ENCODE assay signal across 1 cellular context in genomic region chr2:100291152-100291970, GRCh38.
TF ChIP-seq lines count a peak whose summit lies in the region.

No MANE protein-coding gene starts in this region.

TF ChIP-seq in K562, 482 proteins besides CTCF, POLR2A, EP300 and RAD21 (continued from another document and continues in another):
- TF ChIP-seq CHD7 (IDR thresholded peaks at IDR 0.05; ENCODE audit: low read depth, low read length) (no peak), SREBF1 (IDR thresholded peaks at IDR 0.05; ENCODE audit: borderline replicate concordance, low read depth, low read length) (no peak), ZC3H4 (CRISPR knock-in tag; IDR thresholded peaks at IDR 0.05; ENCODE audit: borderline replicate concordance) (no peak), MCM7 (IDR thresholded peaks at IDR 0.05) (no peak), MAFK (IDR thresholded peaks at IDR 0.05; ENCODE audit: low read length) (peak; percentile 77), MYNN (IDR thresholded peaks at IDR 0.05) (peak; percentile 90), MYNN (CRISPR knock-in tag; IDR thresholded peaks at IDR 0.05) (no peak), HLTF (IDR thresholded peaks at IDR 0.05) (no peak), CUX1 (CRISPR knock-in tag; IDR thresholded peaks at IDR 0.05) (peak; percentile 3; the same call in 1 of the 2 replicates), MTA3 (IDR thresholded peaks at IDR 0.05; ENCODE audit: borderline replicate concordance) (peak; percentile 87; the same call in 1 of the 2 replicates), FOXO4 (CRISPR knock-in tag; IDR thresholded peaks at IDR 0.05) (no peak), ILF3 (IDR thresholded peaks at IDR 0.05; ENCODE audit: borderline replicate concordance) (no peak), MAX (CRISPR knock-in tag; IDR thresholded peaks at IDR 0.05) (peak; percentile 2), PCBP2 (IDR thresholded peaks at IDR 0.05; ENCODE audit: low read depth, low read length, poor library complexity, severe bottlenecking) (no peak), CREBBP (IDR thresholded peaks at IDR 0.05; ENCODE audit: low read depth, low read length) (no peak), JUN (IDR thresholded peaks at IDR 0.05; ENCODE audit: borderline replicate concordance, low read depth, low read length) (peak; percentile 99), JUN (CRISPR knock-in tag; IDR thresholded peaks at IDR 0.05; ENCODE audit: borderline replicate concordance) (peak; percentile 90), NCOA2 (IDR thresholded peaks at IDR 0.05; ENCODE audit: partially characterized antibody in 2 of 2) (peak in 1 of 2 experiments; percentile 50), ZNF740 (CRISPR knock-in tag; IDR thresholded peaks at IDR 0.05) (no peak), ZNF740 (tag; IDR thresholded peaks at IDR 0.05) (no peak), CHCHD3 (CRISPR knock-in tag; IDR thresholded peaks at IDR 0.05) (no peak), HSF4 (CRISPR knock-in tag; IDR thresholded peaks at IDR 0.05; ENCODE audit: borderline replicate concordance) (no peak), ZNF239 (CRISPR knock-in tag; IDR thresholded peaks at IDR 0.05) (no peak; the same call in 1 of the 2 replicates), ARID3B (CRISPR knock-in tag; IDR thresholded peaks at IDR 0.05; ENCODE audit: borderline replicate concordance) (no peak), ZNF699 (CRISPR knock-in tag; IDR thresholded peaks at IDR 0.05; ENCODE audit: insufficient replicate concordance) (no peak), ZNF586 (CRISPR knock-in tag; conservative IDR thresholded peaks at IDR 0.05) (no peak), ZFP1 (CRISPR knock-in tag; IDR thresholded peaks at IDR 0.05) (no peak)
- TF ChIP-seq, protein P1, sequence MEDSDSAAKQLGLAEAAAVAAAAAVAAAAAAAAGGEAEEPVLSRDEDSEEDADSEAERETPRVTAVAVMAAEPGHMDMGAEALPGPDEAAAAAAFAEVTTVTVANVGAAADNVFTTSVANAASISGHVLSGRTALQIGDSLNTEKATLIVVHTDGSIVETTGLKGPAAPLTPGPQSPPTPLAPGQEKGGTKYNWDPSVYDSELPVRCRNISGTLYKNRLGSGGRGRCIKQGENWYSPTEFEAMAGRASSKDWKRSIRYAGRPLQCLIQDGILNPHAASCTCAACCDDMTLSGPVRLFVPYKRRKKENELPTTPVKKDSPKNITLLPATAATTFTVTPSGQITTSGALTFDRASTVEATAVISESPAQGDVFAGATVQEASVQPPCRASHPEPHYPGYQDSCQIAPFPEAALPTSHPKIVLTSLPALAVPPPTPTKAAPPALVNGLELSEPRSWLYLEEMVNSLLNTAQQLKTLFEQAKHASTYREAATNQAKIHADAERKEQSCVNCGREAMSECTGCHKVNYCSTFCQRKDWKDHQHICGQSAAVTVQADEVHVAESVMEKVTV (CRISPR knock-in tag; IDR thresholded peaks at IDR 0.05): no peak
- TF ChIP-seq, protein P2, sequence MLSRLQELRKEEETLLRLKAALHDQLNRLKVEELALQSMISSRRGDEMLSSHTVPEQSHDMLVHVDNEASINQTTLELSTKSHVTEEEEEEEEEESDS (CRISPR knock-in tag; IDR thresholded peaks at IDR 0.05): no peak
- TF ChIP-seq, protein P3, sequence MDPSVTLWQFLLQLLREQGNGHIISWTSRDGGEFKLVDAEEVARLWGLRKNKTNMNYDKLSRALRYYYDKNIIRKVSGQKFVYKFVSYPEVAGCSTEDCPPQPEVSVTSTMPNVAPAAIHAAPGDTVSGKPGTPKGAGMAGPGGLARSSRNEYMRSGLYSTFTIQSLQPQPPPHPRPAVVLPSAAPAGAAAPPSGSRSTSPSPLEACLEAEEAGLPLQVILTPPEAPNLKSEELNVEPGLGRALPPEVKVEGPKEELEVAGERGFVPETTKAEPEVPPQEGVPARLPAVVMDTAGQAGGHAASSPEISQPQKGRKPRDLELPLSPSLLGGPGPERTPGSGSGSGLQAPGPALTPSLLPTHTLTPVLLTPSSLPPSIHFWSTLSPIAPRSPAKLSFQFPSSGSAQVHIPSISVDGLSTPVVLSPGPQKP (CRISPR knock-in tag; IDR thresholded peaks at IDR 0.05): no peak
- TF ChIP-seq, protein P4, sequence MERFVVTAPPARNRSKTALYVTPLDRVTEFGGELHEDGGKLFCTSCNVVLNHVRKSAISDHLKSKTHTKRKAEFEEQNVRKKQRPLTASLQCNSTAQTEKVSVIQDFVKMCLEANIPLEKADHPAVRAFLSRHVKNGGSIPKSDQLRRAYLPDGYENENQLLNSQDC (CRISPR knock-in tag; IDR thresholded peaks at IDR 0.05): no peak
